In genomic region chr2:25215232-25215631, GRCh38 we compare ENCODE assay signal across 10 cellular contexts. TPM values are rescaled to one million over a fixed set of nuclear protein-coding genes. Genes with fewer than 3 reads are reported as not detected.
DNase-seq lines count a peak whose midpoint lies in the region; TF ChIP-seq lines count a peak whose summit lies in the region.
"Had no signal": no experiment of that assay in that cellular context is flagged by ENCODE, and none has a peak within 500 bp of the region (broad histone marks: within the 10 kb centered on the region; RNA-seq: fewer than 3 reads in every experiment).

No MANE protein-coding gene starts in this region.

- H3F3A ChIP-seq in neural progenitor cell (ENCODE audit: low read depth) = peaks cover 21% of the 10 kb centered on the region

- peak overlapping the region in 8 of 11 experiments; percentile 12 to 81 (median 69); a peak in 11 of 22 replicates for H3K27ac ChIP-seq in BLaER1 treated with 17β-estradiol and CSF1 and Interleukin-3, amounts not matched to agents 10 nM and 100 nM
- no peak overlapping the region for H3K27ac ChIP-seq in neural progenitor cell
- H3K27ac ChIP-seq: WERI-Rb-1 had no signal

- no peaks in the 10 kb centered on the region for H4K20me1 ChIP-seq in BLaER1 treated with 17β-estradiol and CSF1 and Interleukin-3, amounts not matched to agents 10 nM and 100 nM
- H4K20me1 ChIP-seq in neural progenitor cell (ENCODE audit: low read depth) = no peaks in the 10 kb centered on the region

- peak overlapping the region; percentile 60 for H3K4me3 Mint-ChIP-seq in endothelial cell (ENCODE audit: unreplicated experiment)
- peak overlapping the region; percentile 52 for H3K4me3 Mint-ChIP-seq in neural progenitor cell

- no peak for DNase-seq in Jurkat, Clone E6-1 (ENCODE audit: low read depth, low spot score)
- DNase-seq in endothelial cell (ENCODE audit: low spot score) = no peak
- no peak for DNase-seq in neural progenitor cell (ENCODE audit: low spot score)
- DNase-seq in NCI-H2107 treated with DMSO at 0.1 percent for 48 hours (lab: John Stamatoyannopoulos, UW; ENCODE audit: unreplicated experiment) = no peak
- DNase-seq in effector CD8-positive, alpha-beta T cell (lab: John Stamatoyannopoulos, UW) = no peak
- no peak for DNase-seq in Kasumi-1 (lab: John Stamatoyannopoulos, UW)
- DNase-seq in NCI-H510A treated with DMSO at 0.1 percent for 48 hours (lab: John Stamatoyannopoulos, UW) = no peak
- DNase-seq: NCI-H1048, WERI-Rb-1 had no signal

- H3K36me3 ChIP-seq in BLaER1 treated with 17β-estradiol and CSF1 and Interleukin-3, amounts not matched to agents 10 nM and 100 nM = no peaks in the 10 kb centered on the region
- no peaks in the 10 kb centered on the region for H3K36me3 ChIP-seq in neural progenitor cell
- H3K36me3 ChIP-seq: WERI-Rb-1 had no signal

- peaks cover 4% of the 10 kb centered on the region for H3K27me3 Mint-ChIP-seq in endothelial cell (ENCODE audit: unreplicated experiment)
- H3K27me3 Mint-ChIP-seq in neural progenitor cell (ENCODE audit: insufficient read depth, low read depth) = peaks cover 19% of the 10 kb centered on the region

- no peaks in the 10 kb centered on the region for H3K27me3 ChIP-seq in BLaER1 treated with 17β-estradiol and CSF1 and Interleukin-3, amounts not matched to agents 10 nM and 100 nM
- no peaks in the 10 kb centered on the region for H3K27me3 ChIP-seq in neural progenitor cell

- H3K36me3 Mint-ChIP-seq in endothelial cell (ENCODE audit: low read depth, unreplicated experiment) (no peaks in the 10 kb centered on the region), neural progenitor cell (no peaks in the 10 kb centered on the region)

- H3K27ac Mint-ChIP-seq in endothelial cell (ENCODE audit: unreplicated experiment) (no peak overlapping the region), neural progenitor cell (no peak overlapping the region)

- H3K4me3 ChIP-seq in BLaER1 treated with 17β-estradiol and CSF1 and Interleukin-3, amounts not matched to agents 10 nM and 100 nM = peak overlapping the region in 5 of 10 experiments; percentile 54 to 65 (median 61); a peak in 6 of 20 replicates
- peak overlapping the region; percentile 64 for H3K4me3 ChIP-seq in Jurkat, Clone E6-1 (ENCODE audit: low read length)
- peak overlapping the region; percentile 45 for H3K4me3 ChIP-seq in neural progenitor cell

- peaks cover 16 to 79% (median 58%) of the 10 kb centered on the region in 10 experiments for H3K4me1 ChIP-seq in BLaER1 treated with 17β-estradiol and CSF1 and Interleukin-3, amounts not matched to agents 10 nM and 100 nM
- H3K4me1 ChIP-seq in neural progenitor cell = no peaks in the 10 kb centered on the region

- TF ChIP-seq CTCF in endothelial cell (IDR thresholded peaks at IDR 0.05; ENCODE audit: unreplicated experiment) = no peak
- TF ChIP-seq CTCF in neural progenitor cell (IDR thresholded peaks at IDR 0.05) = no peak

- peak overlapping the region in 7 of 11 experiments; percentile 71 to 80 (median 77); a peak in 6 of 22 replicates for H3K9ac ChIP-seq in BLaER1 treated with 17β-estradiol and CSF1 and Interleukin-3, amounts not matched to agents 10 nM and 100 nM
- no peak overlapping the region for H3K9ac ChIP-seq in neural progenitor cell

- H3K9me3 Mint-ChIP-seq in endothelial cell (ENCODE audit: unreplicated experiment) = no peaks in the 10 kb centered on the region
- H3K9me3 Mint-ChIP-seq in neural progenitor cell = no peaks in the 10 kb centered on the region

- H2AFZ ChIP-seq in neural progenitor cell (replicated peaks) = no peak overlapping the region

- H3K4me2 ChIP-seq in BLaER1 treated with 17β-estradiol and CSF1 and Interleukin-3, amounts not matched to agents 10 nM and 100 nM = peak overlapping the region; percentile 58 to 91 (median 84)
- H3K4me2 ChIP-seq in neural progenitor cell = peak overlapping the region; percentile 66

- no peaks in the 10 kb centered on the region for H3K79me2 ChIP-seq in neural progenitor cell (ENCODE audit: low read depth)

- no peaks in the 10 kb centered on the region for H3K9me3 ChIP-seq in BLaER1 treated with 17β-estradiol and CSF1 and Interleukin-3, amounts not matched to agents 10 nM and 100 nM (replicated peaks in 1 of 11)
- no peaks in the 10 kb centered on the region for H3K9me3 ChIP-seq in neural progenitor cell (ENCODE audit: low read depth)

- peaks cover 4% of the 10 kb centered on the region for H3K4me1 Mint-ChIP-seq in endothelial cell (ENCODE audit: unreplicated experiment)
- peaks cover 19% of the 10 kb centered on the region for H3K4me1 Mint-ChIP-seq in neural progenitor cell

RNA-seq across cellular contexts. Expression of gene POMC, which starts 46.9 kb away (rescaled TPM):
- polyA plus RNA-seq in Jurkat, Clone E6-1 (2012; ENCODE audit: insufficient read depth, insufficient read length) = not detected
- total RNA-seq in endothelial cell (ENCODE audit: unreplicated experiment) (0.64 TPM), neural progenitor cell (ENCODE audit: low replicate concordance) (not detected in 2 replicates)
